23 cellular contexts compared by ENCODE assay signal in genomic region chr2:241381872-241382271, GRCh38.
"Had no signal": no experiment of that assay in that cellular context is flagged by ENCODE, and none has a peak within 500 bp of the region (broad histone marks: within the 10 kb centered on the region; RNA-seq: fewer than 3 reads in every experiment).

No MANE protein-coding gene starts in this region.

- H3K9me3 ChIP-seq: colonic mucosa, heart right ventricle, lower lobe of right lung, mucosa of descending colon, prostate gland, right atrium auricular region, stomach, suprapubic skin, uterus had no signal

- DNase-seq: activated CD4-positive, alpha-beta T cell treated with anti-CD3 and anti-CD28 coated beads for 1 hour; activated CD4-positive, alpha-beta T cell treated with anti-CD3 and anti-CD28 coated beads, Interleukin-2, amount 50 U/mL, for 1 hour; activated CD8-positive, alpha-beta T cell treated with anti-CD3 and anti-CD28 coated beads, Interleukin-2, amount 10 ng/mL, durations not matched to agents 7 days and 5 days; activated gamma-delta T cell; activated naive CD4-positive, alpha-beta T cell treated with anti-CD3 and anti-CD28 coated beads, Interleukin-2, amount 50 U/mL, for 16 hours; activated naive CD8-positive, alpha-beta T cell treated with anti-CD3 and anti-CD28 coated beads, Interleukin-2, amount 50 U/mL, for 24 hours; central memory CD4-positive, alpha-beta T cell; colonic mucosa; foreskin fibroblast; heart right ventricle; lower lobe of right lung; mesendoderm; mucosa of descending colon; stimulated activated CD4-positive, alpha-beta T cell treated with anti-CD3 and anti-CD28 coated beads, Interleukin-12 subunit alpha, Interleukin-12 subunit beta, amount 100 ng/mL, for 4 hours; stomach; SW 1271; T-helper 17 cell; trophoblast cell; uterus had no signal

- H3K4me1 ChIP-seq: colonic mucosa, prostate gland had no signal

- H3K36me3 ChIP-seq: colonic mucosa, prostate gland, right atrium auricular region, suprapubic skin, uterus had no signal

- H3K27ac ChIP-seq: colonic mucosa, lower lobe of right lung, prostate gland, right atrium auricular region, stomach, suprapubic skin had no signal

- H3K4me3 ChIP-seq: colonic mucosa, heart right ventricle, lower lobe of right lung, mucosa of descending colon, prostate gland, right atrium auricular region, stomach, suprapubic skin, uterus had no signal

- ATAC-seq: activated CD8-positive, alpha-beta T cell treated with anti-CD3 and anti-CD28 coated beads, Interleukin-2, amount 10 ng/mL, durations not matched to agents 7 days and 5 days; activated naive CD8-positive, alpha-beta T cell treated with anti-CD3 and anti-CD28 coated beads, Interleukin-2, amount 50 U/mL, for 24 hours; left lobe of liver; lower lobe of right lung; mucosa of descending colon; T-helper 17 cell had no signal

- H3K27me3 ChIP-seq: colonic mucosa, heart right ventricle, right atrium auricular region, stomach, suprapubic skin, uterus had no signal
